In the genomic region with DNA sequence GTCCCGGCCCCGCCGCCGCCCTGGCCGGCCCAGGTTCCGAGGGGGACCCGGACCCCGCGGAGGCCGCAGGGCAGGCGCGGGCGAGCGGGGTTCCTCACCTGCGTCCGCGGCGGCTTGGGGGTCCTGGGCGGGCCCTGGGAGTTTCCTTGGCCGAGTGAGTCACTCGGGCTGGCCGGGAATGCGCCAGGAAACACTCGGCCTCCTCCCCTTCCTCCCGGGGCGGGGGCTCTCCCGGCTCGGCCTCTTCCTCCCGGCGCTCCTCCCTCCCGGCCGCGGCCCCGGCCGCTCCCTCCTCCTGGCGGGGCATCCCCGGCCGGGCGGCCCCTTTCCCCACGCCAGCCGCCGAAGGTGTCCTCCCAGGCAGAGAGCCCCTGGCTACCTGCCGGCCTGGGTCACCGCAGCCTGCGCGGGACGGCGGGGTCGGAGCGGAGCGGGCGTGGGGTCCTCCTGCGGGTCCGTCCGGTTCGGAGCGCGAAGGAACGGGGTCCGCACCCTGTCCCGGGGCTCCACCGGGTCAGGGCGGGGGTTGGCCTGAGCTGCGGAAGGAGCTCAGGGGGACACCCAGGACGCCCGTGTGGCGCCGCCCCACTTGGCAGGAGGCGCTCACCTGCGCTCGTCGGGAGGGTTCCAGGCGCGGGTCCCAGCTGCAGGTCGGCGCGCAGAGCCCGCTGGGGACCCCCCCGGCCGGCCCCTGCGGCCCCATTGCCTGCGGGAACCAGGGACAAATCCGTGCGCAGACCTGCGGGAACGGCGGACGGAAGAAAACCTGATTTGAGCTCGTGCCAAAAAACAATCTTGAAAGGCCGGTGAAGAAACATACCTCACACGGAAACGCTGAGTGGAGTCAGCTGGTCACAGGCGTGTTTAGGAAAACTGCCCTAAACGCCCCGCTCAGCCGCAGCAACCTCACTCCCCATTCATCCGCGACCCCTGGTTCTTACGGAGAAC, we compare ENCODE assay signal across 8 cellular contexts. TPM values are rescaled to one million over a fixed set of nuclear protein-coding genes. Genes with fewer than 3 reads are reported as not detected.
DNase-seq lines count a peak whose midpoint lies in the region; ATAC-seq, FAIRE-seq and TF ChIP-seq lines count a peak whose summit lies in the region.

A gene (minus strand): TSS at position 180 of the 948 bp plus-strand sequence. CDS start 33,083 bp downstream, outside the sequence.

- H2AFZ ChIP-seq in GM23338, result peak within 1 kb of the TSS; percentile 96
- H2AFZ ChIP-seq in H1 (ENCODE audit: low read length), result peak within 1 kb of the TSS; percentile 82

- H3K56ac ChIP-seq in H1 (replicated peaks; ENCODE audit: insufficient read length, low read depth, low read length), result peak within 1 kb of the TSS; percentile 30

- no peaks in the 10 kb centered on the region for H3K9me2 ChIP-seq in GM23338 (ENCODE audit: insufficient read depth)

- peaks cover 7% of the 10 kb centered on the region; the same call in 1 of the 2 replicates for H3F3A ChIP-seq in GM23338 (replicated peaks; ENCODE audit: low read depth)

- H3K9me3 ChIP-seq in MG63 (no peaks in the 10 kb centered on the region), WERI-Rb-1 (ENCODE audit: severe bottlenecking) (no peaks in the 10 kb centered on the region), H1 (ENCODE audit: insufficient read depth in 2 of 2, low read depth in 1 of 2, low read length in 1 of 2) (no peaks in the 10 kb centered on the region), lung (ENCODE audit: control insufficient read depth in 2 of 2, insufficient read depth in 1 of 2, low read length in 1 of 2) (no peaks in the 10 kb centered on the region)

- no peak within 1 kb of the TSS; the same call in 1 of the 2 replicates for H2BK5ac ChIP-seq in H1 (ENCODE audit: low read depth, low read length)

- peaks cover 5% of the 10 kb centered on the region; the same call in 1 of the 3 replicates for H3K9me3 Mint-ChIP-seq in GM23338

- TF ChIP-seq RAD21 in H1 (IDR thresholded peaks at IDR 0.05 in 1 of 2, conservative IDR thresholded peaks at IDR 0.05 in 1 of 2; ENCODE audit: low read depth in 2 of 2, low read length in 2 of 2), result no peak

- no peaks in the 10 kb centered on the region; the same call in 2 of the 3 replicates for H3K36me3 Mint-ChIP-seq in GM23338 (ENCODE audit: low read depth)

- H3K4me1 ChIP-seq in GM23338 (ENCODE audit: insufficient read depth) (peaks cover 9% of the 10 kb centered on the region; the same call in 1 of the 2 replicates), H1 (replicated peaks in 1 of 4; ENCODE audit: control insufficient read depth in 3 of 4, insufficient read depth in 4 of 4, low read length in 3 of 4) (peaks cover 0 to 5% (median 1%) of the 10 kb centered on the region in 4 experiments; a peak in 3 of 7 replicates), lung (ENCODE audit: control insufficient read depth in 2 of 2, insufficient read depth in 2 of 2, low read length in 2 of 2) (no peaks in the 10 kb centered on the region)

- no peak within 1 kb of the TSS; the same call in 1 of the 2 replicates for H2BK12ac ChIP-seq in H1 (ENCODE audit: low read depth, low read length)

- peak within 1 kb of the TSS; percentile 90 for H3K4me3 ChIP-seq in GM23338
- H3K4me3 ChIP-seq in MG63, result peak within 1 kb of the TSS; percentile 85
- H3K4me3 ChIP-seq in WERI-Rb-1 (ENCODE audit: low read depth, low read length), result peak within 1 kb of the TSS; percentile 51
- H3K4me3 ChIP-seq in H1 (ENCODE audit: extremely low read depth in 1 of 4, insufficient read depth in 2 of 4, low read depth in 3 of 4, low read length in 4 of 4), result peak within 1 kb of the TSS; percentile 77 to 95 (median 88)
- peak within 1 kb of the TSS; percentile 94 for H3K4me3 ChIP-seq in lung

- peak within 1 kb of the TSS; percentile 92 for H3K4me3 Mint-ChIP-seq in GM23338

- peak within 1 kb of the TSS; percentile 8 for H4K91ac ChIP-seq in H1 (replicated peaks; ENCODE audit: insufficient read length, low read length)

- no peaks in the 10 kb centered on the region for H3K36me3 ChIP-seq in GM23338 (ENCODE audit: insufficient read depth)
- no peaks in the 10 kb centered on the region; the same call in 1 of the 2 replicates for H3K36me3 ChIP-seq in MG63
- no peaks in the 10 kb centered on the region for H3K36me3 ChIP-seq in WERI-Rb-1
- H3K36me3 ChIP-seq in H1 (ENCODE audit: control insufficient read depth in 2 of 4, insufficient read depth in 4 of 4, low read length in 3 of 4), result no peaks in the 10 kb centered on the region
- H3K36me3 ChIP-seq in lung (ENCODE audit: control insufficient read depth in 2 of 2, insufficient read depth in 2 of 2, low read length in 2 of 2), result no peaks in the 10 kb centered on the region

- POLR2A ChIA-PET in H1 (lab: Charles Lee; ENCODE audit: partially characterized antibody), result interaction anchor here (0.8 to 1.4 kb wide), 5 partner anchors 9 to 27 kb away, joined by 4 to 6 read pairs (median 4); no protein-coding TSS in a partner anchor

- H3K23ac ChIP-seq in H1 (ENCODE audit: insufficient read length), result no peak within 1 kb of the TSS

- H4K20me1 ChIP-seq in GM23338 (replicated peaks; ENCODE audit: insufficient read depth) (peaks cover 35% of the 10 kb centered on the region), H1 (replicated peaks in 1 of 2; ENCODE audit: control insufficient read depth in 1 of 2, insufficient read depth in 2 of 2, low read length in 2 of 2) (peaks cover 2 to 11% of the 10 kb centered on the region in 2 experiments)

- peaks cover 7% of the 10 kb centered on the region; the same call in 2 of the 3 replicates for H3K4me1 Mint-ChIP-seq in GM23338

- no peak within 1 kb of the TSS for H4K5ac ChIP-seq in H1 (ENCODE audit: insufficient read length, low read depth, low read length)

- H2BK20ac ChIP-seq in H1 (ENCODE audit: low read length), result no peak within 1 kb of the TSS

- H3K79me1 ChIP-seq in H1 (ENCODE audit: low read depth, low read length), result 0 out of 2 replicates have a peak, but pooled peaks cover 2% of the 10 kb centered on the region

- H3K79me2 ChIP-seq in GM23338 (replicated peaks; ENCODE audit: insufficient read depth) (peaks cover 34% of the 10 kb centered on the region), H1 (ENCODE audit: control insufficient read depth in 1 of 2, insufficient read depth in 2 of 2, low read length in 2 of 2) (peaks cover 0 to 13% of the 10 kb centered on the region in 2 experiments; a peak in 2 of 4 replicates)

- no peak for TF ChIP-seq EP300 in H1 (IDR thresholded peaks at IDR 0.05; ENCODE audit: borderline replicate concordance in 1 of 2, low read depth in 2 of 2, low read length in 2 of 2)

- FAIRE-seq in H1 (lab: Jason Lieb, UNC), result no peak

- H3K9ac ChIP-seq in H1 (replicated peaks in 1 of 4; ENCODE audit: extremely low read depth in 1 of 4, low read depth in 3 of 4, low read length in 3 of 4), result peak within 1 kb of the TSS; percentile 46 to 71 (median 65); a peak in 6 of 7 replicates

- CTCF ChIA-PET in H1 (lab: Charles Lee; ENCODE audit: partially characterized antibody), result no interaction called here

- H3K23me2 ChIP-seq in H1 (ENCODE audit: low read depth, low read length), result peaks cover 14% of the 10 kb centered on the region

- peaks cover 46% of the 10 kb centered on the region for H3K27me3 ChIP-seq in GM23338 (ENCODE audit: insufficient read depth)
- no peaks in the 10 kb centered on the region for H3K27me3 ChIP-seq in MG63
- H3K27me3 ChIP-seq in WERI-Rb-1 (ENCODE audit: insufficient read depth, low read depth, severe bottlenecking), result peaks cover 71% of the 10 kb centered on the region
- H3K27me3 ChIP-seq in H1 (replicated peaks in 1 of 4; ENCODE audit: control insufficient read depth in 3 of 4, extremely low read depth in 1 of 4, insufficient read depth in 3 of 4, low read length in 3 of 4), result peaks cover 2 to 33% (median 21%) of the 10 kb centered on the region in 4 experiments
- H3K27me3 ChIP-seq in lung (ENCODE audit: control insufficient read depth, insufficient read depth), result no peaks in the 10 kb centered on the region

- no peak within 1 kb of the TSS; the same call in 1 of the 2 replicates for H2AK5ac ChIP-seq in H1 (ENCODE audit: low read depth, low read length)

- H4K8ac ChIP-seq in H1 (ENCODE audit: extremely low read depth, insufficient read depth, low read length), result peak within 1 kb of the TSS; percentile 68

- H3K27ac ChIP-seq in GM23338 (ENCODE audit: low read depth) (no peak within 1 kb of the TSS), WERI-Rb-1 (no peak within 1 kb of the TSS), H1 (ENCODE audit: low read depth, low read length) (no peak within 1 kb of the TSS), lung (ENCODE audit: low read depth in 1 of 2, low read length in 1 of 2) (peak within 1 kb of the TSS; percentile 63 to 97)

- TF ChIP-seq CTCF in GM23338 (conservative IDR thresholded peaks at IDR 0.05; ENCODE audit: low read depth in 2 of 2) (no peak), WERI-Rb-1 (IDR thresholded peaks at IDR 0.05; ENCODE audit: low read depth, low read length) (no peak), H1 (IDR thresholded peaks at IDR 0.05; ENCODE audit: control extremely low read depth in 1 of 3, insufficient read depth in 1 of 3, low read depth in 1 of 3, low read length in 3 of 3) (no peak), lung (IDR thresholded peaks at IDR 0.05; ENCODE audit: control extremely low read depth, extremely low read depth) (no peak)

- H2BK15ac ChIP-seq in H1 (ENCODE audit: low read length), result 0 out of 2 replicates have a peak within 1 kb of the TSS, but pooled peaks have one; percentile 92

- WGBS in H1 (ENCODE audit: extremely low coverage in 1 of 2, insufficient coverage in 1 of 2, insufficient read length in 1 of 2, insufficient replicate concordance in 2 of 2, low coverage in 1 of 2, low lambda C conversion rate in 2 of 2, missing lambda C conversion rate in 1 of 2), 2 experiments, result 2% methylated on average over 45 of the region's 99 CpGs; no CpG with 5 or more reads in 1 of the 2 experiments
- 1% methylated on average over 67 to 99 of the region's 99 CpGs for WGBS in lung, 2 donors

- peak within 1 kb of the TSS; percentile 93 for H3K4me2 ChIP-seq in GM23338
- H3K4me2 ChIP-seq in H1 (ENCODE audit: insufficient read depth in 1 of 2, low read depth in 2 of 2, low read length in 2 of 2), result peak within 1 kb of the TSS; percentile 95 to 96

- H3K14ac ChIP-seq in H1 (ENCODE audit: insufficient read length), result peak within 1 kb of the TSS; percentile 58

- no peak within 1 kb of the TSS for H2BK120ac ChIP-seq in H1 (replicated peaks; ENCODE audit: low read depth, low read length)

- peak within 1 kb of the TSS; percentile 71 for H3K18ac ChIP-seq in H1 (ENCODE audit: extremely low read depth, low read length)

- ATAC-seq in GM23338, result peak; percentile 73
- ATAC-seq in lung (ENCODE audit: insufficient read depth, low FRiP score), result peak; percentile 94
- ATAC-seq in stimulated activated naive CD8-positive, alpha-beta T cell treated with anti-CD3 and anti-CD28 coated beads, Interleukin-15, Interleukin-2, amounts not matched to agents 100 U/mL and 50 U/mL, for 24 hours, result peak; percentile 50

- no peak within 1 kb of the TSS for H3K4ac ChIP-seq in H1 (replicated peaks; ENCODE audit: insufficient read length, low read depth, low read length)

- peaks cover 40% of the 10 kb centered on the region for H3K27me3 Mint-ChIP-seq in GM23338 (ENCODE audit: insufficient read depth, low read depth, poor library complexity)

- 0 out of 3 replicates have a peak, but pooled peaks of 1 of the 2 experiments have one; percentile 8 for TF ChIP-seq POLR2A in H1 (IDR thresholded peaks at IDR 0.05; ENCODE audit: control extremely low read depth in 1 of 2, low read depth in 2 of 2, low read length in 2 of 2)

- peak within 1 kb of the TSS; percentile 24; the same call in 1 of the 2 replicates for H3K27ac Mint-ChIP-seq in GM23338

- DNase-seq in NCI-H1417 (lab: John Stamatoyannopoulos, UW) (peak; percentile 41 to 78 (median 70)), NCI-H1417 treated with DMSO at 0.1 percent for 48 hours (lab: John Stamatoyannopoulos, UW) (no peak), GM23338 (ENCODE audit: low spot score) (peak; percentile 84), MG63 (peak; percentile 88), WERI-Rb-1 (peak; percentile 34), H1 (ENCODE audit: low read depth in 1 of 2, low spot score in 2 of 2) (peak; percentile 15 to 86), lung (ENCODE audit: low spot score) (peak; percentile 86)
- peak; percentile 53 for DNase-seq in stimulated activated naive CD8-positive, alpha-beta T cell treated with anti-CD3 and anti-CD28 coated beads, Interleukin-15, Interleukin-2, amounts not matched to agents 100 U/mL and 50 U/mL, for 24 hours

RNA-seq across cellular contexts. Expression of the gene that starts here (rescaled TPM):
- 68.8 and 73.9 TPM in 2 replicates for total RNA-seq in GM23338 (2014; rRNA removed; shearing (Covaris generic))
- 19.8 and 20.0 TPM in 2 replicates for polyA plus RNA-seq in GM23338 (2016; fragmentation: Nextera tagmentation; extraction: Ambion mirVana)
- 52.7 and 71.9 TPM in 2 replicates for total RNA-seq in MG63 (2014; rRNA removed; shearing (Covaris generic); ENCODE audit: low replicate concordance)
- total RNA-seq in H1 (2021; fragmentation: NEBNext Ultra II Directional; extraction: Animal tissue kit (Norgen Biotek cat#: 25700)), result 81.7 and 82.2 TPM in 2 replicates
- polyA plus RNA-seq in H1 (2011; rRNA removed), result 38.6 and 49.8 TPM in 2 replicates
- 39.1 TPM for polyA plus RNA-seq in H1 (2011; cell fraction: cytosol; rRNA removed)
- polyA plus RNA-seq in H1 (2011; cell fraction: nucleus; rRNA removed), result 51.3 TPM
- 38.5 to 52.3 TPM (median 48.5 TPM) in 4 replicates for polyA plus RNA-seq in H1 (2012, experiment 1 of 2)
- 22.2 TPM for polyA plus RNA-seq in H1 (2012, experiment 2 of 2)
- polyA plus RNA-seq in H1 (2013, experiment 1 of 2), result 31.3 TPM
- polyA plus RNA-seq in H1 (2013, experiment 2 of 2), result 28.0 TPM
- 92.3 and 92.5 TPM in 2 replicates for polyA minus RNA-seq in H1 (2011; rRNA and poly(A)+ RNA removed)
- 21.3 TPM for polyA minus RNA-seq in H1 (2011; cell fraction: cytosol; rRNA and poly(A)+ RNA removed)
- polyA minus RNA-seq in H1 (2011; cell fraction: nucleus; rRNA and poly(A)+ RNA removed), result 34.5 TPM
- 100 to 1,000 TPM; 108 to 136 TPM for total RNA-seq in lung
- 10 to 100 TPM; 27.0 to 65.5 TPM for polyA plus RNA-seq in lung

Comparison
In these comparisons a context has a peak if more than half of its experiments do, and no peak if none do; other contexts are left out.
1. H3K27ac ChIP-seq: peak in lung (2 of 2); none in GM23338 (single experiment), WERI-Rb-1 (single experiment) and H1 (single experiment).
2. Peak in every context shown above with its lines, with median percentiles within 50 percentile points of each other: ATAC-seq and H3K4me3 ChIP-seq.